ENCODE assay signal across 15 cellular contexts in genomic region chr17:7742729-7743128, GRCh38. TPM values are rescaled to one million over a fixed set of nuclear protein-coding genes. Genes with fewer than 3 reads are reported as not detected.
DNase-seq lines count a peak whose midpoint lies in the region; ATAC-seq and TF ChIP-seq lines count a peak whose summit lies in the region.
"Had no signal": no experiment of that assay in that cellular context is flagged by ENCODE, and none has a peak within 500 bp of the region (broad histone marks: within the 10 kb centered on the region; RNA-seq: fewer than 3 reads in every experiment).

No MANE protein-coding gene starts in this region.

- intact Hi-C loops in natural killer cell (cut with micrococcal nuclease), result loop anchor here (1.0 to 10.0 kb wide), 5 partner anchors 112 to 315 kb away; partner anchors contain the start of genes CNTROB, CYB5D1, NAA38 and TMEM88

- H3K36me3 Mint-ChIP-seq in endothelial cell (ENCODE audit: low read depth, unreplicated experiment), result peaks cover 4% of the 10 kb centered on the region
- no peaks in the 10 kb centered on the region for H3K36me3 Mint-ChIP-seq in natural killer cell
- H3K36me3 Mint-ChIP-seq: CD4-positive, CD25-positive, alpha-beta regulatory T cell had no signal

- no peak overlapping the region for H3K27ac Mint-ChIP-seq in endothelial cell (ENCODE audit: unreplicated experiment)
- no peak overlapping the region for H3K27ac Mint-ChIP-seq in natural killer cell
- H3K27ac Mint-ChIP-seq: CD4-positive, CD25-positive, alpha-beta regulatory T cell had no signal

- ATAC-seq in GM19035 (IDR thresholded peaks at IDR 0.05; ENCODE audit: unreplicated experiment) (no peak), HG02840 (IDR thresholded peaks at IDR 0.05; ENCODE audit: low FRiP score, unreplicated experiment) (no peak), natural killer cell (no peak)

- H3K4me1 Mint-ChIP-seq in endothelial cell (ENCODE audit: unreplicated experiment) (peaks cover 5% of the 10 kb centered on the region), natural killer cell (no peaks in the 10 kb centered on the region)

- TF ChIP-seq CTCF in endothelial cell (IDR thresholded peaks at IDR 0.05; ENCODE audit: unreplicated experiment), result no peak
- TF ChIP-seq CTCF in natural killer cell (IDR thresholded peaks at IDR 0.05), result no peak

- H3K9me3 Mint-ChIP-seq in endothelial cell (ENCODE audit: unreplicated experiment) (no peaks in the 10 kb centered on the region), natural killer cell (no peaks in the 10 kb centered on the region)

- H3K4me3 Mint-ChIP-seq in endothelial cell (ENCODE audit: unreplicated experiment) (peak overlapping the region; percentile 10), natural killer cell (no peak overlapping the region)
- H3K4me3 Mint-ChIP-seq: CD4-positive, CD25-positive, alpha-beta regulatory T cell had no signal

- H3K27me3 Mint-ChIP-seq in endothelial cell (ENCODE audit: unreplicated experiment) (peaks cover 6% of the 10 kb centered on the region), natural killer cell (ENCODE audit: low read depth in 2 of 2) (peaks cover 14 to 17% of the 10 kb centered on the region in 2 donors)

- DNase-seq in NCI-H510A treated with DMSO at 0.1 percent for 48 hours (lab: John Stamatoyannopoulos, UW) (peak; percentile 9), NCI-H510A (lab: John Stamatoyannopoulos, UW) (no peak), SK-N-DZ (ENCODE audit: low spot score) (peak; percentile 44), endothelial cell (ENCODE audit: low spot score) (no peak), HCEC 1CT (no peak), natural killer cell (no peak)
- DNase-seq: Calu3; CD4-positive, CD25-positive, alpha-beta regulatory T cell; DMS79; EL; GOT3 had no signal

RNA-seq across cellular contexts. Expression of gene DNAH2, which starts 25.2 kb away (rescaled TPM):
- polyA plus RNA-seq in SK-N-DZ (2014; cell fraction: cytosol; rRNA removed), result 0.10 TPM in 1 of 2 replicates, not detected in the other
- polyA plus RNA-seq in SK-N-DZ (2014; cell fraction: nucleus; rRNA removed), result 0.02 and 0.03 TPM in 2 replicates
- 0.72 TPM for total RNA-seq in endothelial cell (ENCODE audit: unreplicated experiment)
- total RNA-seq in natural killer cell, result under 1 TPM in 2 of 3 donors, not detected in 1; 0.05 to 0.07 TPM
- total RNA-seq: CD4-positive, CD25-positive, alpha-beta regulatory T cell; HepG2; HT1080 had no signal
- polyA plus RNA-seq: CD4-positive, CD25-positive, alpha-beta regulatory T cell; HepG2 had no signal

RNA-seq across cellular contexts. Expression of gene EFNB3, which starts 37.7 kb away (rescaled TPM):
- polyA plus RNA-seq in SK-N-DZ (2014; cell fraction: cytosol; rRNA removed), result 14.1 and 15.5 TPM in 2 replicates
- 17.5 and 17.6 TPM in 2 replicates for polyA plus RNA-seq in SK-N-DZ (2014; cell fraction: nucleus; rRNA removed)
- total RNA-seq in endothelial cell (ENCODE audit: unreplicated experiment), result 61.9 TPM
- not detected for total RNA-seq in natural killer cell
- total RNA-seq: CD4-positive, CD25-positive, alpha-beta regulatory T cell had no signal
- polyA plus RNA-seq: CD4-positive, CD25-positive, alpha-beta regulatory T cell had no signal

RNA-seq across cellular contexts. Expression of gene WRAP53, which starts 54.5 kb away (rescaled TPM):
- polyA plus RNA-seq in SK-N-DZ (2014; cell fraction: cytosol; rRNA removed), result 48.4 and 50.3 TPM in 2 replicates
- 58.4 and 68.1 TPM in 2 replicates for polyA plus RNA-seq in SK-N-DZ (2014; cell fraction: nucleus; rRNA removed)
- total RNA-seq in endothelial cell (ENCODE audit: unreplicated experiment) (21.3 TPM), natural killer cell (10 to 100 TPM in 2 of 3 donors, 1 to 10 TPM in 1; 9.9 to 12.8 (median 12.0) TPM)

RNA-seq across cellular contexts. Expression of gene TP53, which starts 55.4 kb away (rescaled TPM):
- 82.1 and 97.5 TPM in 2 replicates for polyA plus RNA-seq in SK-N-DZ (2014; cell fraction: cytosol; rRNA removed)
- polyA plus RNA-seq in SK-N-DZ (2014; cell fraction: nucleus; rRNA removed), result 37.3 and 40.5 TPM in 2 replicates
- total RNA-seq in endothelial cell (ENCODE audit: unreplicated experiment) (95.5 TPM), natural killer cell (10 to 100 TPM; 56.5 to 65.5 (median 62.0) TPM)

Comparison
In these comparisons a context has a peak if more than half of its experiments do, and no peak if none do; other contexts are left out.
1. DNase-seq: peak in NCI-H510A treated with DMSO at 0.1 percent for 48 hours (single experiment) and SK-N-DZ (single experiment); none in NCI-H510A (single experiment), endothelial cell (single experiment), HCEC 1CT (single experiment) and natural killer cell (single experiment).
2. RNA of gene EFNB3, which starts 37.7 kb away (total RNA-seq): 61.9 TPM in endothelial cell (single experiment); not detected in natural killer cell; every median in the first group is over 10 times any median in the second.